Comparison of ENCODE assay signal across 8 cellular contexts in genomic region chr14:52706724-52707706, GRCh38. TPM values are rescaled to one million over a fixed set of nuclear protein-coding genes. Genes with fewer than 3 reads are reported as not detected.
DNase-seq lines count a peak whose midpoint lies in the region; ATAC-seq and TF ChIP-seq lines count a peak whose summit lies in the region.

TSS of gene PSMC6 (plus strand) at chr14:52707200. CDS start at chr14:52707220, 20 bp downstream.

- H3K4me1 Mint-ChIP-seq in T-helper 17 cell, result peaks cover 22% of the 10 kb centered on the region

- H3K27me3 Mint-ChIP-seq in T-helper 17 cell, result no peaks in the 10 kb centered on the region

- no peaks in the 10 kb centered on the region for H3K4me1 ChIP-seq in uterus

- DNase-seq in NCI-H187 (lab: John Stamatoyannopoulos, UW), result peak; percentile 89 to 96
- DNase-seq in T-helper 17 cell, result peak; percentile 89 to 95 (median 93)
- DNase-seq in amygdala (lab: John Stamatoyannopoulos, UW), result peak; percentile 47 to 95 (median 88)
- DNase-seq in left ventricle myocardium superior, result peak; percentile 96
- peak; percentile 95 for DNase-seq in putamen (ENCODE audit: low spot score)
- DNase-seq in uterus, result peak; percentile 93 to 95

- H3K27ac Mint-ChIP-seq in T-helper 17 cell, result peak within 1 kb of the TSS; percentile 98

- peak within 1 kb of the TSS; percentile 87 for H3K27ac ChIP-seq in uterus

- H3K4me3 Mint-ChIP-seq in T-helper 17 cell, result peak within 1 kb of the TSS; percentile 98

- no peak for TF ChIP-seq CTCF in uterus (IDR thresholded peaks at IDR 0.05)

- H3K27me3 ChIP-seq in uterus, result no peaks in the 10 kb centered on the region

- no peaks in the 10 kb centered on the region for H3K9me3 ChIP-seq in T-helper 17 cell (ENCODE audit: control insufficient read depth, low read length, poor library complexity, severe bottlenecking)
- no peaks in the 10 kb centered on the region for H3K9me3 ChIP-seq in uterus

- peak within 1 kb of the TSS; percentile 63 to 74 for H3K4me3 ChIP-seq in uterus

- H3K36me3 Mint-ChIP-seq in T-helper 17 cell (ENCODE audit: low read depth), result no peaks in the 10 kb centered on the region

- no peaks in the 10 kb centered on the region for H3K36me3 ChIP-seq in uterus

- ATAC-seq in GM18502 (IDR thresholded peaks at IDR 0.05; ENCODE audit: poor library complexity, unreplicated experiment) (peak; percentile 95), HG02943 (IDR thresholded peaks at IDR 0.05; ENCODE audit: low read depth, unreplicated experiment) (peak; percentile 96), T-helper 17 cell (peak; percentile 97), left ventricle myocardium superior (peak; percentile 100)

- peak; percentile 62 to 71 for TF ChIP-seq POLR2A in uterus (IDR thresholded peaks at IDR 0.05)

- intact Hi-C loops in left ventricle myocardium superior (cut with micrococcal nuclease) (no loop called here), uterus (cut with DNase I; ENCODE audit: low total_unique reads) (no loop called here)

RNA-seq across cellular contexts. Expression of gene PSMC6, which starts in this region (rescaled TPM):
- total RNA-seq in T-helper 17 cell (100 to 1,000 TPM; 110 to 117 TPM), left ventricle myocardium superior (75.2 TPM), uterus (100 to 1,000 TPM in 1 of 4 donors, 10 to 100 TPM in 3; 76.9 to 129 (median 92.6) TPM)

Comparison
In these comparisons a context has a peak if more than half of its experiments do, and no peak if none do; other contexts are left out.
1. Peak in every context shown above with its lines: DNase-seq, ATAC-seq, H3K4me3 ChIP-seq and H3K27ac ChIP-seq.